In genomic region chr7:26930845-26931244, GRCh38 we compare ENCODE assay signal across 21 cellular contexts.
"Had no signal": no experiment of that assay in that cellular context is flagged by ENCODE, and none has a peak within 500 bp of the region (broad histone marks: within the 10 kb centered on the region; RNA-seq: fewer than 3 reads in every experiment).

No MANE protein-coding gene starts in this region.

- H3K9me3 ChIP-seq: prostate gland, right atrium auricular region, testis, tibial artery, upper lobe of left lung, uterus had no signal

- H3K4me1 ChIP-seq: parathyroid adenoma, prostate gland, right atrium auricular region, spleen, testis, tibial artery, upper lobe of left lung, uterus had no signal

- H3K4me3 ChIP-seq: lung, neural progenitor cell, prostate gland, right atrium auricular region, skin epidermis, spleen, testis, tibial artery, upper lobe of left lung, uterus had no signal

- H3K4me2 ChIP-seq: neural progenitor cell had no signal

- H3K36me3 Mint-ChIP-seq: neural progenitor cell; stimulated activated memory B cell treated with anti-CD40 and anti-IgM and Interleukin-4, amounts not matched to agents 10 μg/mL and 1 μg/mL and 100 μg/mL, for 72 hours had no signal

- H3K4me1 Mint-ChIP-seq: naive thymus-derived CD4-positive, alpha-beta T cell; stimulated activated memory B cell treated with anti-CD40 and anti-IgM and Interleukin-4, amounts not matched to agents 10 μg/mL and 1 μg/mL and 100 μg/mL, for 72 hours had no signal

- H3K27ac Mint-ChIP-seq: effector memory CD8-positive, alpha-beta T cell; naive thymus-derived CD4-positive, alpha-beta T cell; nephron; neural progenitor cell; stimulated activated memory B cell treated with anti-CD40 and anti-IgM and Interleukin-4, amounts not matched to agents 10 μg/mL and 1 μg/mL and 100 μg/mL, for 72 hours had no signal

- H3K27ac ChIP-seq: neural progenitor cell, parathyroid adenoma, prostate gland, right atrium auricular region, skin epidermis, spleen, testis, tibial artery, upper lobe of left lung, uterus had no signal

- H3K4me3 Mint-ChIP-seq: effector memory CD8-positive, alpha-beta T cell; naive thymus-derived CD4-positive, alpha-beta T cell; nephron; neural progenitor cell; stimulated activated memory B cell treated with anti-CD40 and anti-IgM and Interleukin-4, amounts not matched to agents 10 μg/mL and 1 μg/mL and 100 μg/mL, for 72 hours had no signal

- H3K9ac ChIP-seq: neural progenitor cell, parathyroid adenoma had no signal

- DNase-seq: cerebellar nuclear complex; cortex of kidney; effector memory CD8-positive, alpha-beta T cell; erythroblast; mesenchymal stem cell; naive thymus-derived CD4-positive, alpha-beta T cell; spleen; stimulated activated CD4-positive, alpha-beta T cell treated with anti-CD3 and anti-CD28 coated beads, Interleukin-4, amount 100 ng/mL, for 4 hours; stimulated activated naive CD8-positive, alpha-beta T cell treated with anti-CD3 and anti-CD28 coated beads, Interleukin-15, Interleukin-2, amounts not matched to agents 100 U/mL and 50 U/mL, for 24 hours; testis; tibial artery; upper lobe of left lung; uterus had no signal

- H2AFZ ChIP-seq: neural progenitor cell, parathyroid adenoma had no signal

- ATAC-seq: effector memory CD8-positive, alpha-beta T cell; naive thymus-derived CD4-positive, alpha-beta T cell; stimulated activated memory B cell treated with anti-CD40 and anti-IgM and Interleukin-4, amounts not matched to agents 10 μg/mL and 1 μg/mL and 100 μg/mL, for 72 hours; stimulated activated naive CD8-positive, alpha-beta T cell treated with anti-CD3 and anti-CD28 coated beads, Interleukin-15, Interleukin-2, amounts not matched to agents 100 U/mL and 50 U/mL, for 24 hours had no signal

- H3K36me3 ChIP-seq: neural progenitor cell, prostate gland, right atrium auricular region, spleen, tibial artery, upper lobe of left lung, uterus had no signal

- H3K9me3 Mint-ChIP-seq: stimulated activated memory B cell treated with anti-CD40 and anti-IgM and Interleukin-4, amounts not matched to agents 10 μg/mL and 1 μg/mL and 100 μg/mL, for 72 hours had no signal

- H3K27me3 ChIP-seq: neural progenitor cell, right atrium auricular region, spleen, testis, tibial artery, upper lobe of left lung, uterus had no signal

- H3K79me2 ChIP-seq: parathyroid adenoma had no signal
